Comparison of ENCODE assay signal across 20 cellular contexts in the genomic region with DNA sequence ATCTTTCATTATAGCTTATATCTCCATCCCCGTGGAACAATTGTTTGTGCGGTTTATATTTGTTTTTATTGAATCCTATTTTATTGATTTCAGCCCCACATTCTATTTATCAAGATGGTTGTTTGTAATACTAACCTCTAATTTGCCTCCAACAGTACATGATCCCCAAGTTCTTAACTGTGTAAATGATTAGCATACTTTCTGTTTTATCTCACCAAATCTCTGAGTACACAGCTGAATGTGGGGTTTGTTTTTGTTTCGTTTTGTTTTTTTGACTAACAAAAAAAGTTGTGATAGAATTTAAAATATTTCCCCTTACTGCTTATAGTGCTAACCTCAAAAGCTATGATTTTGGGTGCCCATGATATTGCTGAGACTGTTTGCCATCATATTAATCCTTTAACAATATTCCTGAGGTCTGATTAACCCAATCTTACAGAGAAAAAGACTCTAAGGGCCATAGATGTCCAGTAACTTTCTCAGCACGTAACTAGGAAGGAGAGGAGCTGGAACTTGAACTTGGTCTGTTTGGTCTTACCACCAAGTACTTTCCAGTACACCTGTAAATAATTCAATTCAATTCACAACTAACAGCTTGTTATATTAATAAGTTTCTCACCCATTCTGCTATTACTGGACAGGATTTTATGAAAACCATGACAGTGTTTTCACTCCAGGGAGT.
DNase-seq lines count a peak whose midpoint lies in the region; ATAC-seq lines count a peak whose summit lies in the region.
"Had no signal": no experiment of that assay in that cellular context is flagged by ENCODE, and none has a peak within 500 bp of the region (broad histone marks: within the 10 kb centered on the region; RNA-seq: fewer than 3 reads in every experiment).

No MANE protein-coding gene starts in this region.

- no peaks in the 10 kb centered on the region for H3K79me1 ChIP-seq in neuronal stem cell (ENCODE audit: low read depth, low read length)

- no peaks in the 10 kb centered on the region for H3K36me3 ChIP-seq in neuronal stem cell (replicated peaks in 1 of 2; ENCODE audit: control insufficient read depth in 2 of 2, insufficient read depth in 2 of 2, low read length in 2 of 2)
- H3K36me3 ChIP-seq: neural progenitor cell, uterus had no signal

- H2BK12ac ChIP-seq in neuronal stem cell (ENCODE audit: low read length) = no peak overlapping the region

- no peaks in the 10 kb centered on the region for H3K4me1 ChIP-seq in neuronal stem cell (ENCODE audit: control insufficient read depth in 2 of 2, insufficient read depth in 1 of 2, low read depth in 1 of 2, low read length in 2 of 2)
- H3K4me1 ChIP-seq: body of pancreas, neural progenitor cell, uterus had no signal

- no peak overlapping the region for H4K8ac ChIP-seq in neuronal stem cell (ENCODE audit: low read depth, low read length)

- H2BK120ac ChIP-seq in neuronal stem cell (ENCODE audit: low read depth, low read length) = no peak overlapping the region

- H2BK5ac ChIP-seq in neuronal stem cell (ENCODE audit: low read length) = no peak overlapping the region

- H3K4me3 ChIP-seq in neuronal stem cell (ENCODE audit: low read length in 2 of 2) = no peak overlapping the region
- H3K4me3 ChIP-seq: body of pancreas, neural progenitor cell, uterus had no signal

- H3K27me3 ChIP-seq in neuronal stem cell (ENCODE audit: control insufficient read depth in 3 of 3, insufficient read depth in 3 of 3, low read depth in 1 of 3, low read length in 3 of 3) = no peaks in the 10 kb centered on the region
- H3K27me3 ChIP-seq: neural progenitor cell, uterus had no signal

- H3K4ac ChIP-seq in neuronal stem cell (ENCODE audit: low read length) = no peak overlapping the region

- no peak overlapping the region for H3K23ac ChIP-seq in neuronal stem cell (ENCODE audit: low read depth, low read length, poor library complexity)

- H3K9ac ChIP-seq in neuronal stem cell (ENCODE audit: low read depth, low read length, poor library complexity) = no peak overlapping the region
- H3K9ac ChIP-seq: neural progenitor cell had no signal

- H2AFZ ChIP-seq in neuronal stem cell (ENCODE audit: low read length) = no peak overlapping the region
- H2AFZ ChIP-seq: neural progenitor cell had no signal

- whole genome bisulfite sequencing in neuronal stem cell (ENCODE audit: extremely low coverage in 2 of 2, insufficient read length in 2 of 2, insufficient replicate concordance in 1 of 2), 2 donors = no CpG with 5 or more reads among the region's 4 CpGs

- no peak overlapping the region for H3K14ac ChIP-seq in neuronal stem cell (ENCODE audit: low read length)

- DNase-seq in EL (peak; percentile 8), neuronal stem cell (ENCODE audit: low spot score) (no peak)
- DNase-seq in stimulated activated naive CD4-positive, alpha-beta T cell (lab: John Stamatoyannopoulos, UW) = no peak
- no peak for DNase-seq in activated naive CD4-positive, alpha-beta T cell treated with anti-CD3 and anti-CD28 coated beads, Interleukin-2, amount 50 U/mL, for 16 hours
- DNase-seq: ACHN; activated CD4-positive, alpha-beta T cell treated with anti-CD3 and anti-CD28 coated beads for 1 hour; activated naive CD8-positive, alpha-beta T cell treated with anti-CD3 and anti-CD28 coated beads for 36 hours; body of pancreas; C1 segment of cervical spinal cord; NCI-H1105 treated with DMSO at 0.1 percent for 48 hours; NCI-H2107; NCI-H510A treated with DMSO at 0.1 percent for 48 hours; stimulated activated CD8-positive, alpha-beta memory T cell treated with anti-CD3 and anti-CD28 coated beads, Interleukin-4, amount 100 ng/mL, for 48 hours; substantia nigra; uterus had no signal

- no peak overlapping the region for H3K27ac ChIP-seq in neuronal stem cell (replicated peaks; ENCODE audit: low read length)
- H3K27ac ChIP-seq: body of pancreas, neural progenitor cell, uterus had no signal

- H3K9me3 ChIP-seq in neuronal stem cell (replicated peaks in 1 of 2; ENCODE audit: control insufficient read depth in 2 of 2, insufficient read depth in 1 of 2, low read depth in 1 of 2, low read length in 2 of 2) = no peaks in the 10 kb centered on the region
- H3K9me3 ChIP-seq: body of pancreas, uterus had no signal

- H3K4me2 ChIP-seq in neuronal stem cell (ENCODE audit: insufficient read depth, low read length, poor library complexity, severe bottlenecking) = no peak overlapping the region
- H3K4me2 ChIP-seq: neural progenitor cell had no signal

- no peak overlapping the region for H2BK15ac ChIP-seq in neuronal stem cell (ENCODE audit: low read length)

- H3K18ac ChIP-seq in neuronal stem cell (ENCODE audit: low read length) = no peak overlapping the region

- H4K91ac ChIP-seq in neuronal stem cell (ENCODE audit: low read depth, low read length, poor library complexity) = no peak overlapping the region

- ATAC-seq in GM19025 (IDR thresholded peaks at IDR 0.05; ENCODE audit: low read depth, unreplicated experiment) (peak; percentile 93), HG02798 (IDR thresholded peaks at IDR 0.05; ENCODE audit: poor library complexity, unreplicated experiment) (peak; percentile 84), HG03571 (IDR thresholded peaks at IDR 0.05; ENCODE audit: unreplicated experiment) (peak; percentile 62), HG03457 (IDR thresholded peaks at IDR 0.05; ENCODE audit: unreplicated experiment) (no peak)
- ATAC-seq: body of pancreas had no signal

- no peak overlapping the region for H2AK5ac ChIP-seq in neuronal stem cell (ENCODE audit: low read depth, low read length)
